10 cellular contexts compared by ENCODE assay signal in genomic region chr10:102647433-102648268, GRCh38. TPM values are rescaled to one million over a fixed set of nuclear protein-coding genes. Genes with fewer than 3 reads are reported as not detected.
DNase-seq lines count a peak whose midpoint lies in the region; ATAC-seq, FAIRE-seq and TF ChIP-seq lines count a peak whose summit lies in the region.
"Had no signal": no experiment of that assay in that cellular context is flagged by ENCODE, and none has a peak within 500 bp of the region (broad histone marks: within the 10 kb centered on the region; RNA-seq: fewer than 3 reads in every experiment).

No MANE protein-coding gene starts in this region.

- intact Hi-C loops in activated B cell treated with CpG ODN at 0.5 μM for 24 hours (cut with micrococcal nuclease), result loop anchor here (2.0 to 10.0 kb wide), 6 partner anchors 29 to 1583 kb away; partner anchors contain the start of genes CALHM3, CNNM2, GBF1 and KAZALD1

- CTCF ChIA-PET in activated B cell treated with CpG ODN at 0.5 μM for 24 hours (lab: Charles Lee), result interaction anchor here (1.7 kb wide), 1 partner anchor 66 kb away, joined by 4 read pairs; the partner anchor contains the start of gene ARL3

- peak overlapping the region; percentile 97 for H3K4me3 Mint-ChIP-seq in activated B cell treated with CpG ODN at 0.5 μM for 24 hours

- DNase-seq in activated B cell treated with CpG ODN at 0.5 μM for 24 hours (peak; percentile 39), foreskin fibroblast (no peak), retinal pigment epithelial cell (ENCODE audit: low read depth) (no peak), NCI-H1436 (lab: John Stamatoyannopoulos, UW) (no peak), KBM-7 (no peak), frontal cortex (ENCODE audit: low spot score in 2 of 2) (no peak), H54 (ENCODE audit: insufficient read length, low spot score) (no peak)
- DNase-seq: NCI-H748 treated with DMSO at 0.1 percent for 48 hours had no signal

- POLR2A ChIA-PET in activated B cell treated with CpG ODN at 0.5 μM for 24 hours (lab: Charles Lee), result interaction anchor here (1.1 to 5.8 kb wide), 6 partner anchors 18 to 869 kb away, joined by 3 to 137 read pairs (median 40); partner anchors contain the start of genes ARL3, GBF1, NFKB2 and SFXN2

- FAIRE-seq in frontal cortex (lab: Jason Lieb, UNC) (no peak), H54 (lab: Jason Lieb, UNC) (no peak)
- FAIRE-seq: endometrium had no signal

- H3K27me3 Mint-ChIP-seq in activated B cell treated with CpG ODN at 0.5 μM for 24 hours, result no peaks in the 10 kb centered on the region

- peaks cover 73% of the 10 kb centered on the region for H3K4me1 Mint-ChIP-seq in activated B cell treated with CpG ODN at 0.5 μM for 24 hours

- H3K9me3 Mint-ChIP-seq in activated B cell treated with CpG ODN at 0.5 μM for 24 hours, result no peaks in the 10 kb centered on the region

- TF ChIP-seq CTCF in GM12875 (IDR thresholded peaks at IDR 0.05; ENCODE audit: borderline replicate concordance, insufficient read depth, low read depth, low read length), result no peak
- TF ChIP-seq CTCF in activated B cell treated with CpG ODN at 0.5 μM for 24 hours (IDR thresholded peaks at IDR 0.05), result no peak
- TF ChIP-seq CTCF in foreskin fibroblast (IDR thresholded peaks at IDR 0.05; ENCODE audit: low read depth, low read length), result no peak
- TF ChIP-seq CTCF in retinal pigment epithelial cell (conservative IDR thresholded peaks at IDR 0.05; ENCODE audit: low read depth, low read length), result no peak

- peak; percentile 4 for ATAC-seq in activated B cell treated with CpG ODN at 0.5 μM for 24 hours (ENCODE audit: low read depth)

- in situ Hi-C loops in KBM-7 (cut with MboI; ENCODE audit: low pct_unique_long_range_greater_than_20kb, low sequenced_read_pairs), result no loop called here

- H3K27ac Mint-ChIP-seq in activated B cell treated with CpG ODN at 0.5 μM for 24 hours, result peak overlapping the region; percentile 99

- H3K4me3 ChIP-seq in GM12875 (ENCODE audit: low read depth, low read length) (peak overlapping the region; percentile 79), foreskin fibroblast (ENCODE audit: low read depth in 1 of 2, low read length in 2 of 2) (peak overlapping the region; percentile 97 to 99), retinal pigment epithelial cell (ENCODE audit: low read length) (peak overlapping the region; percentile 89)

- TF ChIP-seq POLR2A in H54 (IDR thresholded peaks at IDR 0.05; ENCODE audit: low read depth, low read length), result no peak

- H3K36me3 Mint-ChIP-seq in activated B cell treated with CpG ODN at 0.5 μM for 24 hours (ENCODE audit: low read depth), result peaks cover 13% of the 10 kb centered on the region

RNA-seq across cellular contexts. Expression of gene TRIM8, which starts 3.4 kb away (rescaled TPM):
- total RNA-seq in activated B cell treated with CpG ODN at 0.5 μM for 24 hours (48.2 and 52.5 TPM in 2 replicates), frontal cortex (30.2 TPM)
